In genomic region chr20:49938173-49939163, GRCh38 we compare ENCODE assay signal across 8 cellular contexts. TPM values are rescaled to one million over a fixed set of nuclear protein-coding genes. Genes with fewer than 3 reads are reported as not detected.
DNase-seq lines count a peak whose midpoint lies in the region; ATAC-seq and TF ChIP-seq lines count a peak whose summit lies in the region.

No MANE protein-coding gene starts in this region.

- peaks cover 71% of the 10 kb centered on the region for H3K79me2 ChIP-seq in hepatocyte

- peaks cover 16% of the 10 kb centered on the region for H3K4me1 ChIP-seq in hepatocyte (ENCODE audit: insufficient read depth)

- no peaks in the 10 kb centered on the region for H3K27me3 Mint-ChIP-seq in activated T-helper 2 cell treated with anti-CD3 and anti-CD28 coated beads, Interferon-gamma antibody, Interleukin-2, Interleukin-4, amounts not matched to agents 10 μg/mL and 5 μg/mL and 100 μg/mL, durations not matched to agents 14 hours and 24 hours and 36 hours (ENCODE audit: low read depth)
- H3K27me3 Mint-ChIP-seq in stimulated activated naive B cell treated with anti-CD40 and anti-IgM and Interleukin-4, amounts not matched to agents 10 μg/mL and 1 μg/mL and 100 μg/mL, for 72 hours: no peaks in the 10 kb centered on the region

- H3K36me3 Mint-ChIP-seq in activated T-helper 2 cell treated with anti-CD3 and anti-CD28 coated beads, Interferon-gamma antibody, Interleukin-2, Interleukin-4, amounts not matched to agents 10 μg/mL and 5 μg/mL and 100 μg/mL, durations not matched to agents 14 hours and 24 hours and 36 hours (ENCODE audit: low read depth): peaks cover 40% of the 10 kb centered on the region
- peaks cover 15 to 33% of the 10 kb centered on the region in 2 donors for H3K36me3 Mint-ChIP-seq in stimulated activated naive B cell treated with anti-CD40 and anti-IgM and Interleukin-4, amounts not matched to agents 10 μg/mL and 1 μg/mL and 100 μg/mL, for 72 hours

- H3K4me1 Mint-ChIP-seq in activated T-helper 2 cell treated with anti-CD3 and anti-CD28 coated beads, Interferon-gamma antibody, Interleukin-2, Interleukin-4, amounts not matched to agents 10 μg/mL and 5 μg/mL and 100 μg/mL, durations not matched to agents 14 hours and 24 hours and 36 hours (ENCODE audit: low read depth): peaks cover 36% of the 10 kb centered on the region
- peaks cover 40 to 65% of the 10 kb centered on the region in 2 donors for H3K4me1 Mint-ChIP-seq in stimulated activated naive B cell treated with anti-CD40 and anti-IgM and Interleukin-4, amounts not matched to agents 10 μg/mL and 1 μg/mL and 100 μg/mL, for 72 hours

- H3K4me3 ChIP-seq in hepatocyte: peak overlapping the region; percentile 85

- H3K4me2 ChIP-seq in hepatocyte: peak overlapping the region; percentile 82

- TF ChIP-seq CTCF in hepatocyte (IDR thresholded peaks at IDR 0.05; ENCODE audit: poor library complexity): no peak

- H3K27ac ChIP-seq in hepatocyte: peak overlapping the region; percentile 92

- ATAC-seq in stimulated activated naive B cell treated with anti-CD40 and anti-IgM and Interleukin-4, amounts not matched to agents 10 μg/mL and 1 μg/mL and 100 μg/mL, for 72 hours (replicated peaks): no peak
- ATAC-seq in HG02571 (IDR thresholded peaks at IDR 0.05; ENCODE audit: unreplicated experiment) (no peak), GM18511 (IDR thresholded peaks at IDR 0.05; ENCODE audit: unreplicated experiment) (no peak)

- no peaks in the 10 kb centered on the region for H3K9me3 ChIP-seq in hepatocyte (ENCODE audit: low read depth)

- no peaks in the 10 kb centered on the region for H3K9me3 Mint-ChIP-seq in activated T-helper 2 cell treated with anti-CD3 and anti-CD28 coated beads, Interferon-gamma antibody, Interleukin-2, Interleukin-4, amounts not matched to agents 10 μg/mL and 5 μg/mL and 100 μg/mL, durations not matched to agents 14 hours and 24 hours and 36 hours
- no peaks in the 10 kb centered on the region for H3K9me3 Mint-ChIP-seq in stimulated activated naive B cell treated with anti-CD40 and anti-IgM and Interleukin-4, amounts not matched to agents 10 μg/mL and 1 μg/mL and 100 μg/mL, for 72 hours

- no peak overlapping the region for H2AFZ ChIP-seq in hepatocyte

- peaks cover 60% of the 10 kb centered on the region for H4K20me1 ChIP-seq in hepatocyte (ENCODE audit: insufficient read depth, poor library complexity, severe bottlenecking)

- no peaks in the 10 kb centered on the region for H3K9me2 ChIP-seq in hepatocyte (replicated peaks; ENCODE audit: insufficient read depth)

- peak overlapping the region; percentile 90 for H3K4me3 Mint-ChIP-seq in activated T-helper 2 cell treated with anti-CD3 and anti-CD28 coated beads, Interferon-gamma antibody, Interleukin-2, Interleukin-4, amounts not matched to agents 10 μg/mL and 5 μg/mL and 100 μg/mL, durations not matched to agents 14 hours and 24 hours and 36 hours (ENCODE audit: low read depth)
- peak overlapping the region; percentile 65 to 70 for H3K4me3 Mint-ChIP-seq in stimulated activated naive B cell treated with anti-CD40 and anti-IgM and Interleukin-4, amounts not matched to agents 10 μg/mL and 1 μg/mL and 100 μg/mL, for 72 hours

- 66% methylated on average over 12 of the region's 12 CpGs for WGBS in hepatocyte (ENCODE audit: low lambda C conversion rate, missing lambda C conversion rate)

- peak overlapping the region; percentile 24 for H3K27ac Mint-ChIP-seq in activated T-helper 2 cell treated with anti-CD3 and anti-CD28 coated beads, Interferon-gamma antibody, Interleukin-2, Interleukin-4, amounts not matched to agents 10 μg/mL and 5 μg/mL and 100 μg/mL, durations not matched to agents 14 hours and 24 hours and 36 hours
- H3K27ac Mint-ChIP-seq in stimulated activated naive B cell treated with anti-CD40 and anti-IgM and Interleukin-4, amounts not matched to agents 10 μg/mL and 1 μg/mL and 100 μg/mL, for 72 hours: peak overlapping the region; percentile 37

- H3K27me3 ChIP-seq in hepatocyte: no peaks in the 10 kb centered on the region

- H3K36me3 ChIP-seq in hepatocyte (replicated peaks; ENCODE audit: insufficient read depth, low read depth): no peaks in the 10 kb centered on the region

- intact Hi-C loops in activated T-helper 2 cell treated with anti-CD3 and anti-CD28 coated beads, Interferon-gamma antibody, Interleukin-2, Interleukin-4, amounts not matched to agents 10 μg/mL and 5 μg/mL and 100 μg/mL, durations not matched to agents 14 hours and 24 hours and 36 hours (cut with micrococcal nuclease): loop anchor here (5.0 kb wide), 1 partner anchor 401 kb away; no protein-coding TSS in a partner anchor

- DNase-seq in NCI-H2227 (lab: John Stamatoyannopoulos, UW; ENCODE audit: unreplicated experiment) (peak; percentile 11), NCI-H2227 treated with DMSO at 0.1 percent for 48 hours (lab: John Stamatoyannopoulos, UW) (no peak), hepatocyte (ENCODE audit: low spot score) (peak; percentile 56), COLO668 (lab: John Stamatoyannopoulos, UW; ENCODE audit: unreplicated experiment) (no peak)
- DNase-seq in activated T-helper 2 cell treated with anti-CD3 and anti-CD28 coated beads, Interferon-gamma antibody, Interleukin-2, Interleukin-4, amounts not matched to agents 10 μg/mL and 5 μg/mL and 100 μg/mL, durations not matched to agents 14 hours and 24 hours and 36 hours (ENCODE audit: low spot score): no peak
- no peak for DNase-seq in stimulated activated naive B cell treated with anti-CD40 and anti-IgM and Interleukin-4, amounts not matched to agents 10 μg/mL and 1 μg/mL and 100 μg/mL, for 72 hours

RNA-seq across cellular contexts. Expression of gene RNF114, which starts 2.3 kb away (rescaled TPM):
- total RNA-seq in activated T-helper 2 cell treated with anti-CD3 and anti-CD28 coated beads, Interferon-gamma antibody, Interleukin-2, Interleukin-4, amounts not matched to agents 10 μg/mL and 5 μg/mL and 100 μg/mL, durations not matched to agents 14 hours and 24 hours and 36 hours: 64.0 and 67.6 TPM in 2 replicates
- 67.1 and 93.7 TPM in 2 replicates for total RNA-seq in hepatocyte
- polyA plus RNA-seq in hepatocyte: 64.8 and 65.8 TPM in 2 replicates

RNA-seq across cellular contexts. Expression of gene SPATA2, which starts 23.1 kb away (rescaled TPM):
- 8.3 and 8.5 TPM in 2 replicates for total RNA-seq in activated T-helper 2 cell treated with anti-CD3 and anti-CD28 coated beads, Interferon-gamma antibody, Interleukin-2, Interleukin-4, amounts not matched to agents 10 μg/mL and 5 μg/mL and 100 μg/mL, durations not matched to agents 14 hours and 24 hours and 36 hours
- total RNA-seq in hepatocyte: 4.9 and 5.9 TPM in 2 replicates
- polyA plus RNA-seq in hepatocyte: 9.6 and 10.1 TPM in 2 replicates

RNA-seq across cellular contexts. Expression of gene SNAI1, which starts 44.3 kb away (rescaled TPM):
- 1.3 and 1.6 TPM in 2 replicates for total RNA-seq in activated T-helper 2 cell treated with anti-CD3 and anti-CD28 coated beads, Interferon-gamma antibody, Interleukin-2, Interleukin-4, amounts not matched to agents 10 μg/mL and 5 μg/mL and 100 μg/mL, durations not matched to agents 14 hours and 24 hours and 36 hours
- total RNA-seq in hepatocyte: 2.9 and 3.0 TPM in 2 replicates
- 8.4 and 9.8 TPM in 2 replicates for polyA plus RNA-seq in hepatocyte

Comparison
In these comparisons a context has a peak if more than half of its experiments do, and no peak if none do; other contexts are left out.
1. DNase-seq: peak in NCI-H2227 (single experiment) and hepatocyte (single experiment); none in NCI-H2227 treated with DMSO at 0.1 percent for 48 hours (single experiment), activated T-helper 2 cell treated with anti-CD3 and anti-CD28 coated beads, Interferon-gamma antibody, Interleukin-2, Interleukin-4, amounts not matched to agents 10 μg/mL and 5 μg/mL and 100 μg/mL, durations not matched to agents 14 hours and 24 hours and 36 hours (single experiment), stimulated activated naive B cell treated with anti-CD40 and anti-IgM and Interleukin-4, amounts not matched to agents 10 μg/mL and 1 μg/mL and 100 μg/mL, for 72 hours (single experiment) and COLO668 (single experiment).